ENCODE assay signal across 25 cellular contexts in the genomic region with DNA sequence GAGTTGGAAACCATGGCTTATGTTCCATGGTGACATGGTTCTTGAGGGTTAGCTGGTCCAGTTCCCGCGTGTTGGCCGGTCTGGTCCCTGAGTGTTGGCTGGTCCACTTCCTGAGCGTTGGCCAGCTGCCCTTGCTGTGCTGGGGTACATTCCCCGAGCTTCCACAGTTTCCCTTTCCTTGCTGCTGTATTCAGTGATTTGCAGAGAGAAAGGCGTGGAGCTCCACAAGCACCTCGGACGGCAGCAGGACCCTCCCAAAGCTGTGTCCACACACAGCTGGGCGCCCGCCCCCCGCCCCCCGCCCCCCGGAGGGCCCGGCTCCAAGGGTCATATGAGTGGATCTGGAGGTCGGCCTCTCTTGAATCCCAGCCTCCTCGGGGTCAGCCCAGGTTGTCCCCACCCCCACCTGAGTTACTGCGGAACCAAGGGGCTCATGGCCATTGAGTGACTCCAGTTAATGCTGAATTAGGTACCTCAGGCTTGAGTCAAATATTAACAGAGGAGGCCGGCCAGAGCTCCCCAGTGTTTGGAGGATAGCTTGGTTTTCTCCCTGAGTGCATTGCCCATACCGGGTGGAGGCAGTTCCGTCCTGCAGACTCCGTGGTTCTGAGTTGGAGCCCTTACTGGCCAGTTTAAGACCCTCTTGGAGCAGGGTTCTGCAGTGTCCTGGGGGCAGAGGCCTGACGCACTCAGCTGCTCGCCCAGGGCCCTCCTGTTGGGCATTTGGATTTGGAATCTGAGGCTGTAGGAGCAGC. TPM values are rescaled to one million over a fixed set of nuclear protein-coding genes. Genes with fewer than 3 reads are reported as not detected.
DNase-seq lines count a peak whose midpoint lies in the region; ATAC-seq, FAIRE-seq and TF ChIP-seq lines count a peak whose summit lies in the region.
"Had no signal": no experiment of that assay in that cellular context is flagged by ENCODE, and none has a peak within 500 bp of the region (broad histone marks: within the 10 kb centered on the region; RNA-seq: fewer than 3 reads in every experiment).

No MANE protein-coding gene starts in this region.

- H3K9me3 ChIP-seq in Caco-2: no peaks in the 10 kb centered on the region
- no peaks in the 10 kb centered on the region for H3K9me3 ChIP-seq in body of pancreas
- no peaks in the 10 kb centered on the region for H3K9me3 ChIP-seq in kidney (ENCODE audit: control insufficient read depth in 1 of 2, low read length in 2 of 2)
- no peaks in the 10 kb centered on the region for H3K9me3 ChIP-seq in pancreas
- H3K9me3 ChIP-seq: adrenal gland; BLaER1 treated with 17β-estradiol and CSF1 and Interleukin-3, amounts not matched to agents 10 nM and 100 nM had no signal

- H3K27ac Mint-ChIP-seq in Caco-2 (ENCODE audit: unreplicated experiment): peak overlapping the region; percentile 71
- H3K27ac Mint-ChIP-seq: activated CD4-positive, alpha-beta memory T cell treated with anti-CD3 and anti-CD28 coated beads for 36 hours; GM23338; immature natural killer cell had no signal

- H3K27me3 Mint-ChIP-seq in Caco-2 (ENCODE audit: insufficient read depth, unreplicated experiment): no peaks in the 10 kb centered on the region

- H3K27ac ChIP-seq in body of pancreas (peak overlapping the region; percentile 45 to 82 (median 76)), kidney (ENCODE audit: low read depth in 2 of 2, low read length in 2 of 2) (peak overlapping the region; percentile 94 to 99), pancreas (peak overlapping the region; percentile 55 to 74 (median 68))
- H3K27ac ChIP-seq: adrenal gland; BLaER1 treated with 17β-estradiol and CSF1 and Interleukin-3, amounts not matched to agents 10 nM and 100 nM; epithelial cell of prostate had no signal

- TF ChIP-seq CTCF in Caco-2 (IDR thresholded peaks at IDR 0.05; ENCODE audit: insufficient read depth in 1 of 2, low read depth in 1 of 2, low read length in 1 of 2, severe bottlenecking in 1 of 2, unreplicated experiment in 1 of 2): no peak
- TF ChIP-seq CTCF in body of pancreas (IDR thresholded peaks at IDR 0.05): no peak
- no peak for TF ChIP-seq CTCF in kidney (IDR thresholded peaks at IDR 0.05; ENCODE audit: borderline replicate concordance, extremely low read depth, insufficient read depth)
- no peak for TF ChIP-seq CTCF in pancreas (IDR thresholded peaks at IDR 0.05)

- CTCF ChIA-PET in Caco-2 (lab: Charles Lee): interaction anchor here (0.6 to 1.1 kb wide), 4 partner anchors 13 to 410 kb away, joined by 3 read pairs; no protein-coding TSS in a partner anchor

- WGBS in body of pancreas, 2 donors: 45% methylated on average over 9 to 23 of the region's 23 CpGs
- WGBS in pancreas, 2 donors: 26 to 34% methylated on average over 22 to 23 of the region's 23 CpGs

- H3K9ac ChIP-seq in kidney (ENCODE audit: low read length in 2 of 2): peak overlapping the region; percentile 12 to 65
- H3K9ac ChIP-seq: BLaER1 treated with 17β-estradiol and CSF1 and Interleukin-3, amounts not matched to agents 10 nM and 100 nM had no signal

- intact Hi-C loops in Caco-2 (cut with micrococcal nuclease; ENCODE audit: unreplicated experiment) (no loop called here), body of pancreas (cut with DNase I) (no loop called here), kidney (cut with DNase I) (no loop called here), pancreas (cut with DNase I) (no loop called here)

- H3K27me3 ChIP-seq in Caco-2 (replicated peaks; ENCODE audit: control insufficient read depth, insufficient read depth, low read length): no peaks in the 10 kb centered on the region
- H3K27me3 ChIP-seq in body of pancreas: no peaks in the 10 kb centered on the region
- H3K27me3 ChIP-seq in pancreas: no peaks in the 10 kb centered on the region
- H3K27me3 ChIP-seq: adrenal gland; BLaER1 treated with 17β-estradiol and CSF1 and Interleukin-3, amounts not matched to agents 10 nM and 100 nM had no signal

- TF ChIP-seq POLR2A in body of pancreas (IDR thresholded peaks at IDR 0.05): no peak

- H3K9me3 Mint-ChIP-seq in Caco-2 (ENCODE audit: unreplicated experiment): no peaks in the 10 kb centered on the region
- H3K9me3 Mint-ChIP-seq: activated CD4-positive, alpha-beta memory T cell treated with anti-CD3 and anti-CD28 coated beads for 36 hours; GM23338; immature natural killer cell had no signal

- no peak overlapping the region for H3K4me3 Mint-ChIP-seq in Caco-2 (ENCODE audit: unreplicated experiment)
- H3K4me3 Mint-ChIP-seq: activated CD4-positive, alpha-beta memory T cell treated with anti-CD3 and anti-CD28 coated beads for 36 hours; GM23338; immature natural killer cell had no signal

- POLR2A ChIA-PET in Caco-2 (lab: Charles Lee): interaction anchor here (0.6 kb wide), 1 partner anchor 132 kb away, joined by 3 read pairs; no protein-coding TSS in a partner anchor

- peaks cover 13% of the 10 kb centered on the region for H3K4me1 Mint-ChIP-seq in Caco-2 (ENCODE audit: low read depth, unreplicated experiment)
- H3K4me1 Mint-ChIP-seq: immature natural killer cell had no signal

- no peak for FAIRE-seq in kidney (lab: Jason Lieb, UNC)
- FAIRE-seq in pancreas (lab: Jason Lieb, UNC): no peak
- FAIRE-seq: bronchial epithelial cell had no signal

- H3K36me3 Mint-ChIP-seq in Caco-2 (ENCODE audit: insufficient read depth, unreplicated experiment): peaks cover 54% of the 10 kb centered on the region
- H3K36me3 Mint-ChIP-seq: activated CD4-positive, alpha-beta memory T cell treated with anti-CD3 and anti-CD28 coated beads for 36 hours; immature natural killer cell had no signal

- ATAC-seq in body of pancreas (peak; percentile 31), pancreas (peak in 3 of 4 donors; percentile 19 to 38 (median 22))
- ATAC-seq: GM23338, sciatic nerve had no signal

- H3K4me3 ChIP-seq in Caco-2 (ENCODE audit: low read depth, low read length): no peak overlapping the region
- no peak overlapping the region for H3K4me3 ChIP-seq in body of pancreas
- H3K4me3 ChIP-seq in kidney (ENCODE audit: low read length in 2 of 2): peak overlapping the region; percentile 23 to 55
- no peak overlapping the region for H3K4me3 ChIP-seq in pancreas
- H3K4me3 ChIP-seq: adrenal gland; BLaER1 treated with 17β-estradiol and CSF1 and Interleukin-3, amounts not matched to agents 10 nM and 100 nM; GM23338 had no signal

- H3K36me3 ChIP-seq in Caco-2 (ENCODE audit: control insufficient read depth, insufficient read depth, low read length) (no peaks in the 10 kb centered on the region), body of pancreas (replicated peaks in 1 of 2; ENCODE audit: insufficient read depth in 1 of 2, low read depth in 2 of 2) (no peaks in the 10 kb centered on the region), kidney (ENCODE audit: control insufficient read depth in 1 of 2, insufficient read depth in 2 of 2, low read length in 2 of 2) (no peaks in the 10 kb centered on the region), pancreas (no peaks in the 10 kb centered on the region)
- H3K36me3 ChIP-seq: adrenal gland; BLaER1 treated with 17β-estradiol and CSF1 and Interleukin-3, amounts not matched to agents 10 nM and 100 nM had no signal

- BruUV-seq in Caco-2 (replicated peaks; lab: Mats Ljungman, UMichigan): no TSS peak

- H3K4me1 ChIP-seq in Caco-2 (peaks cover 49% of the 10 kb centered on the region), body of pancreas (peaks cover 84% of the 10 kb centered on the region), kidney (ENCODE audit: control insufficient read depth in 1 of 2, insufficient read depth in 1 of 2, low read depth in 1 of 2, low read length in 2 of 2) (peaks cover 60 to 78% of the 10 kb centered on the region in 2 donors), pancreas (peaks cover 0 to 7% (median 0%) of the 10 kb centered on the region in 3 donors)

- DNase-seq in Caco-2 (peak in 1 of 2 experiments; percentile 30), body of pancreas (peak in 2 of 4 donors; percentile 44 to 46), kidney (peak; percentile 75), pancreas (peak in 2 of 6 donors; percentile 33 to 34), NCI-H2029 treated with DMSO at 0.1 percent for 48 hours (lab: John Stamatoyannopoulos, UW) (no peak), GOT3 (lab: John Stamatoyannopoulos, UW) (no peak), EL (no peak)
- DNase-seq in stimulated activated CD4-positive, alpha-beta T cell treated with anti-CD3 and anti-CD28 coated beads, Interleukin-4, amount 100 ng/mL, for 4 hours: no peak
- DNase-seq: activated CD4-positive, alpha-beta memory T cell treated with anti-CD3 and anti-CD28 coated beads for 36 hours; activated CD4-positive, CD25-positive, alpha-beta regulatory T cell; activated T-cell treated with anti-CD3 and anti-CD28 coated beads for 4 hours; foreskin fibroblast; immature natural killer cell; KBM-7; NCI-H1694; NCI-H69; occipital lobe; stimulated activated CD4-positive, alpha-beta T cell treated with anti-CD3 and anti-CD28 coated beads, Interleukin-15, amount 100 ng/mL, for 24 hours; stimulated activated CD8-positive, alpha-beta memory T cell treated with anti-CD3 and anti-CD28 coated beads, Interleukin-4, amount 100 ng/mL, for 48 hours had no signal

RNA-seq across cellular contexts. Expression of a gene that starts 18.4 kb away (rescaled TPM):
- total RNA-seq in Caco-2 (2022): 160 and 170 TPM in 2 replicates
- total RNA-seq in body of pancreas: 100 to 1,000 TPM; 108 to 284 TPM
- 316 TPM for total RNA-seq in kidney
- polyA plus RNA-seq in kidney (ENCODE audit: insufficient read depth, low read depth, low replicate concordance): 150 TPM
- total RNA-seq in pancreas: 10 to 100 TPM; 38.7 to 93.0 (median 62.4) TPM
- polyA plus RNA-seq in pancreas: 100 to 1,000 TPM; 285 to 301 TPM

Comparison
In these comparisons a context has a peak if more than half of its experiments do, and no peak if none do; other contexts are left out.
1. H3K4me3 ChIP-seq: peak in kidney (2 of 2); none in Caco-2 (single experiment), body of pancreas (0 of 2) and pancreas (0 of 4).
2. Peak in every context shown above with its lines, with median percentiles within 50 percentile points of each other: H3K27ac ChIP-seq.